22 cellular contexts compared by ENCODE assay signal in genomic region chr22:50280022-50280707, GRCh38.
"Had no signal": no experiment of that assay in that cellular context is flagged by ENCODE, and none has a peak within 500 bp of the region (broad histone marks: within the 10 kb centered on the region; RNA-seq: fewer than 3 reads in every experiment).

No MANE protein-coding gene starts in this region.

- H2AFZ ChIP-seq: hepatocyte had no signal

- H3K27me3 ChIP-seq: hepatocyte, ovary, right atrium auricular region, right lobe of liver, suprapubic skin, tibial artery, upper lobe of right lung had no signal

- H3K27ac ChIP-seq: hepatocyte, ovary, right atrium auricular region, right lobe of liver, suprapubic skin, thoracic aorta, tibial artery, upper lobe of right lung had no signal

- H3K4me1 ChIP-seq: upper lobe of right lung had no signal

- H3K9me3 ChIP-seq: left ventricle myocardium inferior, ovary, right atrium auricular region, right lobe of liver, suprapubic skin, thoracic aorta, tibial artery, upper lobe of right lung had no signal

- H3K4me2 ChIP-seq: hepatocyte, smooth muscle cell had no signal

- DNase-seq: islet precursor cell; left ventricle myocardium inferior; mesendoderm; naive thymus-derived CD4-positive, alpha-beta T cell; ovary; right lobe of liver; stimulated activated CD4-positive, alpha-beta T cell treated with anti-CD3 and anti-CD28 coated beads, Interleukin-1b, Interleukin-23, amount 100 ng/mL, for 48 hours; stimulated activated CD4-positive, alpha-beta T cell treated with anti-CD3 and anti-CD28 coated beads, Interleukin-2, amount 100 ng/mL, for 48 hours; stimulated activated CD4-positive, alpha-beta T cell treated with anti-CD3 and anti-CD28 coated beads, Interleukin-4, amount 100 ng/mL, for 4 hours; stimulated activated CD8-positive, alpha-beta memory T cell treated with anti-CD3 and anti-CD28 coated beads, Interleukin-4, amount 100 ng/mL, for 48 hours; stimulated activated naive B cell treated with anti-CD40 and anti-IgM and Interleukin-4, amounts not matched to agents 10 μg/mL and 1 μg/mL and 100 μg/mL, for 72 hours; stimulated activated naive CD8-positive, alpha-beta T cell treated with anti-CD3 and anti-CD28 coated beads, Interleukin-15, Interleukin-2, amounts not matched to agents 100 U/mL and 50 U/mL, for 24 hours; tibial artery; trophoblast cell; upper lobe of right lung had no signal

- FAIRE-seq: urothelium cell line had no signal

- H3K79me2 ChIP-seq: hepatocyte had no signal

- H3K4me3 ChIP-seq: hepatocyte, left ventricle myocardium inferior, lung, ovary, right atrium auricular region, right lobe of liver, smooth muscle cell, suprapubic skin, thoracic aorta, tibial artery, upper lobe of right lung had no signal
